ENCODE assay signal across 9 cellular contexts in genomic region chr15:52783929-52784798, GRCh38. TPM values are rescaled to one million over a fixed set of nuclear protein-coding genes. Genes with fewer than 3 reads are reported as not detected.
A peak's percentile ranks its signal among the peaks of the same experiment; 100 is the strongest.
DNase-seq lines count a peak whose midpoint lies in the region; ATAC-seq and TF ChIP-seq lines count a peak whose summit lies in the region.
"Had no signal": no experiment of that assay in that cellular context is flagged by ENCODE, and none has a peak within 500 bp of the region (broad histone marks: within the 10 kb centered on the region; RNA-seq: fewer than 3 reads in every experiment).

No MANE protein-coding gene starts in this region.

- H4K8ac ChIP-seq in IMR-90 (ENCODE audit: low read depth in 2 of 2, low read length in 2 of 2), result no peak overlapping the region

- H3K27ac ChIP-seq in C4-2B, result no peak overlapping the region
- H3K27ac ChIP-seq in IMR-90 (ENCODE audit: insufficient read depth, low read length), result no peak overlapping the region

- H3K4me3 ChIP-seq in IMR-90 (ENCODE audit: insufficient read depth, low read depth, low read length), result no peak overlapping the region
- H3K4me3 ChIP-seq in astrocyte of the spinal cord (ENCODE audit: low read depth, low read length), result no peak overlapping the region

- no peak for TF ChIP-seq RAD21 in IMR-90 (IDR thresholded peaks at IDR 0.05; ENCODE audit: low read length)

- no peaks in the 10 kb centered on the region for H3K36me3 Mint-ChIP-seq in memory B cell

- peaks cover 7% of the 10 kb centered on the region for H3K9me3 ChIP-seq in IMR-90 (ENCODE audit: control insufficient read depth, insufficient read depth, low read length)

- H2AK9ac ChIP-seq in IMR-90 (replicated peaks; ENCODE audit: low read depth, low read length, poor library complexity), result peak overlapping the region; percentile 18

- no peak overlapping the region for H2BK5ac ChIP-seq in IMR-90 (ENCODE audit: low read depth, low read length, poor library complexity, severe bottlenecking)

- H2BK15ac ChIP-seq in IMR-90 (ENCODE audit: low read depth, low read length), result no peak overlapping the region

- no peaks in the 10 kb centered on the region; the same call in 1 of the 2 replicates for H3K4me1 ChIP-seq in IMR-90 (ENCODE audit: control insufficient read depth, insufficient read depth, low read length)

- no peaks in the 10 kb centered on the region for H3K9me3 Mint-ChIP-seq in memory B cell

- H2AFZ ChIP-seq in IMR-90 (replicated peaks; ENCODE audit: low read length, poor library complexity), result no peak overlapping the region

- intact Hi-C loops in IMR-90 (cut with micrococcal nuclease), result no loop called here

- H3K79me1 ChIP-seq in IMR-90 (ENCODE audit: low read depth in 1 of 2, low read length in 2 of 2), result no peaks in the 10 kb centered on the region

- peak; percentile 88 for TF ChIP-seq CTCF in C4-2B (conservative IDR thresholded peaks at IDR 0.05)
- TF ChIP-seq CTCF in IMR-90 (conservative IDR thresholded peaks at IDR 0.05; ENCODE audit: low read depth, low read length), result peak; percentile 20; the same call in 1 of the 2 replicates
- peak; percentile 43 for TF ChIP-seq CTCF in astrocyte of the spinal cord (IDR thresholded peaks at IDR 0.05; ENCODE audit: low read depth, low read length)

- DNase-seq in IMR-90, result no peak
- DNase-seq in astrocyte of the spinal cord (ENCODE audit: low read depth, low spot score), result no peak
- DNase-seq in memory B cell (ENCODE audit: low spot score in 2 of 2), result peak in 1 of 2 donors; percentile 38
- DNase-seq in NCI-H2171 (lab: John Stamatoyannopoulos, UW), result no peak
- no peak for DNase-seq in islet precursor cell
- DNase-seq in hepatic stellate cell (ENCODE audit: low spot score), result no peak

- H3K27me3 Mint-ChIP-seq in memory B cell, result peaks cover 18% of the 10 kb centered on the region

- H3K4ac ChIP-seq in IMR-90 (ENCODE audit: low read depth, low read length), result no peak overlapping the region

- H3K14ac ChIP-seq in IMR-90 (replicated peaks; ENCODE audit: low read depth, low read length), result no peak overlapping the region

- H3K18ac ChIP-seq in IMR-90 (ENCODE audit: low read depth, low read length), result no peak overlapping the region

- dilution Hi-C loops in IMR-90 (cut with HindIII; ENCODE audit: low sequenced_read_pairs, unreplicated experiment), result no loop called here

- no peak overlapping the region for H3K23ac ChIP-seq in IMR-90 (ENCODE audit: low read depth, low read length)

- H3K4me3 Mint-ChIP-seq in memory B cell, result peak overlapping the region; percentile 44

- no peak overlapping the region for H4K5ac ChIP-seq in IMR-90 (ENCODE audit: low read depth, low read length)

- no peak for TF ChIP-seq POLR2A in IMR-90 (IDR thresholded peaks at IDR 0.05; ENCODE audit: low read depth, low read length)

- POLR2A ChIA-PET in IMR-90 (lab: Charles Lee; ENCODE audit: unreplicated experiment), result no interaction called here

- no peak overlapping the region for H3K9ac ChIP-seq in IMR-90 (ENCODE audit: low read depth, low read length)

- 4% methylated on average over 21 of the region's 57 CpGs; no CpG with 5 or more reads in 1 of the 2 experiments for WGBS in IMR-90 (ENCODE audit: extremely low coverage in 2 of 2, insufficient read length in 1 of 2), 2 experiments

- no peak overlapping the region for H2AK5ac ChIP-seq in IMR-90 (ENCODE audit: low read depth, low read length)

- no peak overlapping the region for H3K4me2 ChIP-seq in IMR-90 (ENCODE audit: low read depth, low read length)

- H4K20me1 ChIP-seq in IMR-90 (ENCODE audit: insufficient read depth, low read length), result no peaks in the 10 kb centered on the region; the same call in 1 of the 2 replicates

- ATAC-seq in IMR-90 (ENCODE audit: low read depth) (no peak; the same call in 1 of the 2 replicates), memory B cell (ENCODE audit: low read depth) (no peak), GM21447 (IDR thresholded peaks at IDR 0.05; ENCODE audit: unreplicated experiment) (no peak)

- H3K56ac ChIP-seq in IMR-90 (ENCODE audit: extremely low read depth, insufficient read depth, low read length), result no peak overlapping the region

- no peaks in the 10 kb centered on the region; the same call in 1 of the 2 replicates for H3K9me1 ChIP-seq in IMR-90 (ENCODE audit: insufficient read depth, low read length)

- H3K27me3 ChIP-seq in IMR-90 (ENCODE audit: control insufficient read depth, insufficient read depth, low read length), result peaks cover 73% of the 10 kb centered on the region

- peaks cover 15% of the 10 kb centered on the region for H3K4me1 Mint-ChIP-seq in memory B cell

- CTCF ChIA-PET in IMR-90 (lab: Yijun Ruan, JAX), result no interaction called here

- no TSS peak for BruUV-seq in IMR-90 (replicated peaks; lab: Mats Ljungman, UMichigan)

- in situ Hi-C loops in IMR-90 (cut with MboI; ENCODE audit: low sequenced_read_pairs), result no loop called here
- in situ Hi-C loops in astrocyte of the spinal cord (cut with HindIII; ENCODE audit: low sequenced_read_pairs), result no loop called here

- H3K27ac Mint-ChIP-seq in memory B cell, result peak overlapping the region; percentile 38

- no peaks in the 10 kb centered on the region for H3K36me3 ChIP-seq in IMR-90 (ENCODE audit: control insufficient read depth, insufficient read depth, low read length)

- H2BK20ac ChIP-seq in IMR-90 (ENCODE audit: low read depth, low read length), result no peak overlapping the region

- H4K91ac ChIP-seq in IMR-90 (ENCODE audit: insufficient read depth, low read depth, low read length), result no peak overlapping the region

- no peak overlapping the region for H2BK120ac ChIP-seq in IMR-90 (ENCODE audit: low read depth, low read length)

TF ChIP-seq in IMR-90, 13 proteins besides CTCF, POLR2A, EP300 and RAD21:
- TF ChIP-seq RCOR1 (IDR thresholded peaks at IDR 0.05; ENCODE audit: insufficient replicate concordance, low read length), result no peak
- no peak for TF ChIP-seq MAZ (IDR thresholded peaks at IDR 0.05; ENCODE audit: borderline replicate concordance, low read depth, low read length)
- TF ChIP-seq, protein P1, sequence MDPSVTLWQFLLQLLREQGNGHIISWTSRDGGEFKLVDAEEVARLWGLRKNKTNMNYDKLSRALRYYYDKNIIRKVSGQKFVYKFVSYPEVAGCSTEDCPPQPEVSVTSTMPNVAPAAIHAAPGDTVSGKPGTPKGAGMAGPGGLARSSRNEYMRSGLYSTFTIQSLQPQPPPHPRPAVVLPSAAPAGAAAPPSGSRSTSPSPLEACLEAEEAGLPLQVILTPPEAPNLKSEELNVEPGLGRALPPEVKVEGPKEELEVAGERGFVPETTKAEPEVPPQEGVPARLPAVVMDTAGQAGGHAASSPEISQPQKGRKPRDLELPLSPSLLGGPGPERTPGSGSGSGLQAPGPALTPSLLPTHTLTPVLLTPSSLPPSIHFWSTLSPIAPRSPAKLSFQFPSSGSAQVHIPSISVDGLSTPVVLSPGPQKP (IDR thresholded peaks at IDR 0.05; ENCODE audit: borderline replicate concordance, low read depth, low read length), result no peak
- no peak for TF ChIP-seq CHD1 (IDR thresholded peaks at IDR 0.05; ENCODE audit: low read depth, low read length)
- TF ChIP-seq MXI1 (IDR thresholded peaks at IDR 0.05; ENCODE audit: borderline replicate concordance, low read depth, low read length), result no peak
- no peak for TF ChIP-seq SMC3 (IDR thresholded peaks at IDR 0.05; ENCODE audit: low read depth, low read length)
- TF ChIP-seq BHLHE40 (IDR thresholded peaks at IDR 0.05; ENCODE audit: low read depth, low read length), result no peak
- TF ChIP-seq MAFK (IDR thresholded peaks at IDR 0.05; ENCODE audit: low read depth, low read length), result no peak
- TF ChIP-seq USF2 (IDR thresholded peaks at IDR 0.05; ENCODE audit: low read depth, low read length), result no peak
- TF ChIP-seq RFX5 (IDR thresholded peaks at IDR 0.05; ENCODE audit: low read depth, low read length), result no peak
- TF ChIP-seq NFE2L2 (IDR thresholded peaks at IDR 0.05; ENCODE audit: low read depth, low read length), result no peak
- no peak for TF ChIP-seq CEBPB (IDR thresholded peaks at IDR 0.05; ENCODE audit: low read depth, low read length)
TF ChIP-seq in IMR-90: peak in this region for 0.

RNA-seq across cellular contexts. Expression of gene ONECUT1, which starts 6.0 kb away (rescaled TPM):
- not detected in 2 replicates for total RNA-seq in IMR-90 (2012; rRNA removed)
- polyA plus RNA-seq in IMR-90 (2012; rRNA removed), result not detected in 2 replicates
- not detected in 2 replicates for polyA plus RNA-seq in IMR-90 (2012; cell fraction: cytosol; rRNA removed)
- not detected in 2 replicates for polyA plus RNA-seq in IMR-90 (2012; cell fraction: nucleus; rRNA removed; ENCODE audit: low replicate concordance)
- total RNA-seq: frontal cortex had no signal

Comparison
In these comparisons a context has a peak if more than half of its experiments do, and no peak if none do; other contexts are left out.
1. CTCF ChIP-seq: peak in every context shown above with its lines; median percentile 88 in C4-2B; 43 in astrocyte of the spinal cord; 20 in IMR-90.